11 cellular contexts compared by ENCODE assay signal in the genomic region with DNA sequence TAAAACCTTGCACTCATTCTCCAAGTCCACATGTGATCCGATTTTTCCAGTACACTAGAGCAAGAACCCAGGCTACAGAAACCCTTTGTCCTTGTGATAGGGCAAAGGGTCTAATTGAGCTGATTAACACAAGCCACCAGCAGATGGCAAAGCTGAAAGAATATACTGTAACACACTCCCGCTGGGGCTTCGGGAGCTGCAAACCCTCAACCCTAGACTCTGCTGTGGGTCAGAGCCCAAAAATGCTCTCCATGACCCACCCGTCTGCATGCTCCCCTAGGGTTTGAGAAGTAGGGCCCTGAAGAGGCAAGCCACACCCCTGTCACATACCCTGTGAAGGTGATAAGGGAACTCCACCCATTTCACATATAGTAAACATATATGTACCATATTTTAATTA. TPM values are rescaled to one million over a fixed set of nuclear protein-coding genes. Genes with fewer than 3 reads are reported as not detected.
A peak's percentile ranks its signal among the peaks of the same experiment; 100 is the strongest.
DNase-seq lines count a peak whose midpoint lies in the region; ATAC-seq and TF ChIP-seq lines count a peak whose summit lies in the region.
"Had no signal": no experiment of that assay in that cellular context is flagged by ENCODE, and none has a peak within 500 bp of the region (broad histone marks: within the 10 kb centered on the region; RNA-seq: fewer than 3 reads in every experiment).

No MANE protein-coding gene starts in this region.

- peak; percentile 51 to 59 for ATAC-seq in lower lobe of right lung
- no peak for ATAC-seq in HG02840 (IDR thresholded peaks at IDR 0.05; ENCODE audit: low FRiP score, unreplicated experiment)
- ATAC-seq in sciatic nerve = no peak

- TF ChIP-seq CTCF in Peyer's patch (IDR thresholded peaks at IDR 0.05) (peak in 4 of 6 experiments; percentile 9 to 36 (median 22)), lower lobe of right lung (IDR thresholded peaks at IDR 0.05) (no peak)

- H3K27me3 ChIP-seq in H7 (ENCODE audit: control insufficient read depth, insufficient read depth, low read length) (no peaks in the 10 kb centered on the region), Peyer's patch (no peaks in the 10 kb centered on the region), lower lobe of right lung (ENCODE audit: low read depth) (no peaks in the 10 kb centered on the region)

- intact Hi-C loops in lower lobe of right lung (cut with DNase I) (no loop called here), sciatic nerve (cut with DNase I) (no loop called here)

- H3K36me3 ChIP-seq in H7 (replicated peaks; ENCODE audit: control insufficient read depth, insufficient read depth, low read length) (no peaks in the 10 kb centered on the region), Peyer's patch (no peaks in the 10 kb centered on the region), lower lobe of right lung (no peaks in the 10 kb centered on the region)

- H3K9me3 ChIP-seq in Peyer's patch (peaks cover 0 to 4% (median 1%) of the 10 kb centered on the region in 4 donors), lower lobe of right lung (peaks cover 9% of the 10 kb centered on the region)

- no peak for TF ChIP-seq POLR2A in Peyer's patch (IDR thresholded peaks at IDR 0.05)

- H3K4me3 ChIP-seq in H7 (ENCODE audit: insufficient read depth, low read depth, low read length) (no peak overlapping the region), Peyer's patch (no peak overlapping the region), lower lobe of right lung (no peak overlapping the region)

- no peak overlapping the region for H3K27ac ChIP-seq in Peyer's patch
- no peak overlapping the region for H3K27ac ChIP-seq in lower lobe of right lung

- DNase-seq in D341Med (ENCODE audit: low spot score) = peak; percentile 48
- peak; percentile 22 for DNase-seq in H7
- DNase-seq in Peyer's patch = peak in 1 of 3 donors; percentile 61
- no peak for DNase-seq in lower lobe of right lung
- DNase-seq in kidney tubule cell (ENCODE audit: low spot score) = no peak
- DNase-seq in HuH-7 (ENCODE audit: low spot score) = no peak
- DNase-seq in sciatic nerve (ENCODE audit: low spot score) = no peak
- DNase-seq: erythroblast, right cardiac atrium, SW 1271 had no signal

- H3K4me1 ChIP-seq in Peyer's patch (no peaks in the 10 kb centered on the region), lower lobe of right lung (no peaks in the 10 kb centered on the region)

RNA-seq across cellular contexts. Expression of a gene that starts 33.6 kb away (rescaled TPM):
- total RNA-seq in H7 (2014; rRNA removed; shearing (Covaris generic)) = 29.1 and 39.6 TPM in 2 replicates
- 100 to 1,000 TPM in 1 of 4 donors, 10 to 100 TPM in 3; 62.7 to 136 (median 90.5) TPM for total RNA-seq in Peyer's patch
- total RNA-seq in lower lobe of right lung = 49.9 TPM
- 84.3 TPM for total RNA-seq in sciatic nerve

Comparison
In these comparisons a context has a peak if more than half of its experiments do, and no peak if none do; other contexts are left out.
1. DNase-seq: peak in D341Med (single experiment) and H7 (single experiment); none in lower lobe of right lung (single experiment), kidney tubule cell (single experiment), HuH-7 (single experiment) and sciatic nerve (single experiment).
2. ATAC-seq: peak in lower lobe of right lung (2 of 2); none in HG02840 (single experiment) and sciatic nerve (single experiment).